16 cellular contexts compared by ENCODE assay signal in genomic region chr15:51550841-51551240, GRCh38.
DNase-seq lines count a peak whose midpoint lies in the region; ATAC-seq and TF ChIP-seq lines count a peak whose summit lies in the region.
"Had no signal": no experiment of that assay in that cellular context is flagged by ENCODE, and none has a peak within 500 bp of the region (broad histone marks: within the 10 kb centered on the region; RNA-seq: fewer than 3 reads in every experiment).

No MANE protein-coding gene starts in this region.

- no peak for ATAC-seq in sciatic nerve
- no peak for ATAC-seq in activated naive CD8-positive, alpha-beta T cell treated with anti-CD3 and anti-CD28 coated beads, Interleukin-2, amount 50 U/mL, for 24 hours
- ATAC-seq: CD8-positive, alpha-beta T cell; GM23338 had no signal

- TF ChIP-seq CTCF in AG10803 (conservative IDR thresholded peaks at IDR 0.05; ENCODE audit: low read length): no peak

- intact Hi-C loops in sciatic nerve (cut with DNase I): no loop called here

- H3K4me3 Mint-ChIP-seq in activated naive CD8-positive, alpha-beta T cell treated with anti-CD3 and anti-CD28 coated beads, Interleukin-2, amount 50 U/mL, for 24 hours: no peak overlapping the region
- H3K4me3 Mint-ChIP-seq: B cell; CD8-positive, alpha-beta T cell; GM23338 had no signal

- no peaks in the 10 kb centered on the region for H3K4me1 Mint-ChIP-seq in activated naive CD8-positive, alpha-beta T cell treated with anti-CD3 and anti-CD28 coated beads, Interleukin-2, amount 50 U/mL, for 24 hours
- H3K4me1 Mint-ChIP-seq: B cell had no signal

- no peaks in the 10 kb centered on the region for H3K36me3 Mint-ChIP-seq in activated naive CD8-positive, alpha-beta T cell treated with anti-CD3 and anti-CD28 coated beads, Interleukin-2, amount 50 U/mL, for 24 hours (ENCODE audit: low read depth)
- H3K36me3 Mint-ChIP-seq: CD8-positive, alpha-beta T cell had no signal

- peak; percentile 1 for DNase-seq in AG10803 (ENCODE audit: low read depth)
- DNase-seq in G401 (ENCODE audit: low spot score): peak; percentile 77
- peak; percentile 66 for DNase-seq in NCI-H524 treated with DMSO at 0.1 percent for 48 hours (lab: John Stamatoyannopoulos, UW)
- DNase-seq in left kidney (ENCODE audit: low read depth, low spot score): peak; percentile 3
- no peak for DNase-seq in DMS53 treated with DMSO at 0.1 percent for 48 hours (lab: John Stamatoyannopoulos, UW; ENCODE audit: unreplicated experiment)
- no peak for DNase-seq in sciatic nerve (ENCODE audit: low spot score)
- DNase-seq in activated naive CD8-positive, alpha-beta T cell treated with anti-CD3 and anti-CD28 coated beads, Interleukin-2, amount 50 U/mL, for 24 hours: no peak
- DNase-seq: 8988T; Calu3; CD8-positive, alpha-beta T cell; DMS79; GF-D8; HCEC 1CT had no signal

- no peaks in the 10 kb centered on the region for H3K27me3 Mint-ChIP-seq in activated naive CD8-positive, alpha-beta T cell treated with anti-CD3 and anti-CD28 coated beads, Interleukin-2, amount 50 U/mL, for 24 hours
- H3K27me3 Mint-ChIP-seq: B cell had no signal

- no peaks in the 10 kb centered on the region for H3K9me3 Mint-ChIP-seq in activated naive CD8-positive, alpha-beta T cell treated with anti-CD3 and anti-CD28 coated beads, Interleukin-2, amount 50 U/mL, for 24 hours
- H3K9me3 Mint-ChIP-seq: CD8-positive, alpha-beta T cell; GM23338 had no signal

- H3K27ac Mint-ChIP-seq in activated naive CD8-positive, alpha-beta T cell treated with anti-CD3 and anti-CD28 coated beads, Interleukin-2, amount 50 U/mL, for 24 hours: no peak overlapping the region
- H3K27ac Mint-ChIP-seq: B cell; CD8-positive, alpha-beta T cell; GM23338 had no signal

- H3K4me3 ChIP-seq in AG10803 (ENCODE audit: low read length): no peak overlapping the region
- H3K4me3 ChIP-seq: BLaER1 treated with 17β-estradiol and CSF1 and Interleukin-3, amounts not matched to agents 10 nM and 100 nM; GM23338 had no signal

- in situ Hi-C loops in G401 (cut with HindIII; ENCODE audit: low sequenced_read_pairs): no loop called here

Comparison
In these comparisons a context has a peak if more than half of its experiments do, and no peak if none do; other contexts are left out.
1. DNase-seq: peak in AG10803 (single experiment), G401 (single experiment), NCI-H524 treated with DMSO at 0.1 percent for 48 hours (single experiment) and left kidney (single experiment); none in DMS53 treated with DMSO at 0.1 percent for 48 hours (single experiment), sciatic nerve (single experiment) and activated naive CD8-positive, alpha-beta T cell treated with anti-CD3 and anti-CD28 coated beads, Interleukin-2, amount 50 U/mL, for 24 hours (single experiment).